37 cellular contexts compared by ENCODE assay signal in the genomic region with DNA sequence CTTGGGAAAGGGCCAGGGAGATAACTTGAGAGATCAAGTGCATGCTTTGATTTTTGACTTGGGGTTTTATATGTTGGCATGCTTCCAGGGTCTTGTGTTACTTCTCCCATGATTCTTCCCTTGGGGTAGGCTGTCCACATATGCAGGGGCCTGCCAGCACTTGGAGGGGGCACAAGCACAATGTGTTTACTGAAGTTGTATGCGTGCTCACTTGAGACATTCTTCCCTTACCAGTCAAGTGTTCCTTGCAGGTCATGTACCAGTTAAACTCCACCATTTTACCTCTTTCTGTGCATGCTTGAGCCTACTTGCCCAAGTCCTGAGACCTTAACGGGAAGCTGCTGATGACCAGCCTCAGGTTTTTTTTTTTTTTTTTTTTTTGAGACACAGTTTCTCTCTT.
"Had no signal": no experiment of that assay in that cellular context is flagged by ENCODE, and none has a peak within 500 bp of the region (broad histone marks: within the 10 kb centered on the region; RNA-seq: fewer than 3 reads in every experiment).

No MANE protein-coding gene starts in this region.

- ATAC-seq: activated naive CD4-positive, alpha-beta T cell treated with anti-CD3 and anti-CD28 coated beads, Interleukin-2, amount 50 U/mL, for 72 hours; activated naive CD8-positive, alpha-beta T cell treated with anti-CD3 and anti-CD28 coated beads, Interleukin-2, amount 50 U/mL, for 24 hours; activated T-cell treated with anti-CD3 and anti-CD28 coated beads, Interleukin-2, amount 50 U/mL, for 4 hours; activated T-cell treated with anti-CD3 and anti-CD28 coated beads, Interleukin-2, amount 50 U/mL, for 72 hours; activated T-helper 17 cell treated with anti-CD3 and anti-CD28 coated beads, Interleukin-2, amount 50 U/mL, for 72 hours; body of pancreas had no signal

- DNase-seq: activated effector memory CD4-positive, alpha-beta T cell treated with anti-CD3 and anti-CD28 coated beads, Interleukin-2, amount 50 U/mL, for 16 hours; activated effector memory CD4-positive, alpha-beta T cell treated with Interleukin-2 at 50 U/mL for 16 hours; activated gamma-delta T cell treated with Interleukin-2 at 50 U/mL for 16 hours; activated naive CD4-positive, alpha-beta T cell; activated naive CD4-positive, alpha-beta T cell treated with anti-CD3 and anti-CD28 coated beads for 36 hours; activated naive CD4-positive, alpha-beta T cell treated with anti-CD3 and anti-CD28 coated beads, Interleukin-2, amount 10 ng/mL, durations not matched to agents 7 days and 5 days; activated naive CD4-positive, alpha-beta T cell treated with anti-CD3 and anti-CD28 coated beads, Interleukin-2, amount 50 U/mL, for 16 hours; activated naive CD4-positive, alpha-beta T cell treated with Interleukin-2 at 50 U/mL for 16 hours; activated naive CD8-positive, alpha-beta T cell treated with anti-CD3 and anti-CD28 coated beads for 36 hours; activated naive CD8-positive, alpha-beta T cell treated with anti-CD3 and anti-CD28 coated beads, Interleukin-2, amount 10 ng/mL, durations not matched to agents 7 days and 5 days; activated naive CD8-positive, alpha-beta T cell treated with anti-CD3 and anti-CD28 coated beads, Interleukin-2, amount 50 U/mL, for 24 hours; activated T-cell treated with anti-CD3 and anti-CD28 coated beads, Interleukin-2, amount 50 U/mL, for 1 hour; activated T-cell treated with anti-CD3 and anti-CD28 coated beads, Interleukin-2, amount 50 U/mL, for 24 hours; activated T-cell treated with anti-CD3 and anti-CD28 coated beads, Interleukin-2, amount 50 U/mL, for 4 hours; activated T-cell treated with anti-CD3 and anti-CD28 coated beads, Interleukin-2, amount 50 U/mL, for 48 hours; activated T-cell treated with anti-CD3 and anti-CD28 coated beads, Interleukin-2, amount 50 U/mL, for 72 hours; adrenal gland; amniotic stem cell; amygdala; anterior cingulate cortex; aorta; body of pancreas; brain microvascular endothelial cell; caudate nucleus; central memory CD4-positive, alpha-beta T cell; cerebellar nuclear complex had no signal

- H3K4me1 Mint-ChIP-seq: activated naive CD4-positive, alpha-beta T cell treated with anti-CD3 and anti-CD28 coated beads, Interleukin-2, amount 10 ng/mL, durations not matched to agents 7 days and 5 days; activated naive CD4-positive, alpha-beta T cell treated with anti-CD3 and anti-CD28 coated beads, Interleukin-2, amount 50 U/mL, for 24 hours; activated naive CD8-positive, alpha-beta T cell treated with anti-CD3 and anti-CD28 coated beads for 36 hours; activated naive CD8-positive, alpha-beta T cell treated with anti-CD3 and anti-CD28 coated beads, Interleukin-2, amount 10 ng/mL, durations not matched to agents 7 days and 5 days; activated naive CD8-positive, alpha-beta T cell treated with anti-CD3 and anti-CD28 coated beads, Interleukin-2, amount 50 U/mL, for 24 hours; activated T-helper 17 cell treated with anti-CD3 and anti-CD28 coated beads, Interleukin-2, amount 50 U/mL, for 72 hours; central memory CD8-positive, alpha-beta T cell had no signal

- H3K9me3 ChIP-seq: adrenal gland, ascending aorta, body of pancreas, breast epithelium had no signal

- H3K4me3 ChIP-seq: adrenal gland, ascending aorta, body of pancreas, breast epithelium, cardiac muscle cell had no signal

- H3K27ac ChIP-seq: adrenal gland, ascending aorta, body of pancreas, brain microvascular endothelial cell, breast epithelium, cardiac muscle cell had no signal

- H3K27ac Mint-ChIP-seq: activated naive CD4-positive, alpha-beta T cell treated with anti-CD3 and anti-CD28 coated beads for 36 hours; activated naive CD4-positive, alpha-beta T cell treated with anti-CD3 and anti-CD28 coated beads, Interleukin-2, amount 10 ng/mL, durations not matched to agents 7 days and 5 days; activated naive CD4-positive, alpha-beta T cell treated with anti-CD3 and anti-CD28 coated beads, Interleukin-2, amount 50 U/mL, for 24 hours; activated naive CD4-positive, alpha-beta T cell treated with anti-CD3 and anti-CD28 coated beads, Interleukin-2, amount 50 U/mL, for 72 hours; activated naive CD8-positive, alpha-beta T cell; activated naive CD8-positive, alpha-beta T cell treated with anti-CD3 and anti-CD28 coated beads for 36 hours; activated naive CD8-positive, alpha-beta T cell treated with anti-CD3 and anti-CD28 coated beads, Interleukin-2, amount 10 ng/mL, durations not matched to agents 7 days and 5 days; activated naive CD8-positive, alpha-beta T cell treated with anti-CD3 and anti-CD28 coated beads, Interleukin-2, amount 50 U/mL, for 24 hours; activated T-cell treated with anti-CD3 and anti-CD28 coated beads, Interleukin-2, amount 50 U/mL, for 24 hours; activated T-cell treated with anti-CD3 and anti-CD28 coated beads, Interleukin-2, amount 50 U/mL, for 72 hours; activated T-helper 1 cell treated with anti-CD3 and anti-CD28 coated beads, Interleukin-12 subunit alpha, Interleukin-12 subunit beta, Interleukin-2, Interleukin-4 antibody, amounts not matched to agents 30 ng/mL and 10 ng/mL and 1 ng/mL, durations not matched to agents 14 hours and 24 hours and 36 hours; activated T-helper 17 cell treated with anti-CD3 and anti-CD28 coated beads, Interleukin-2, amount 50 U/mL, for 72 hours; activated T-helper 2 cell treated with anti-CD3 and anti-CD28 coated beads, Interferon-gamma antibody, Interleukin-2, Interleukin-4, amounts not matched to agents 10 μg/mL and 5 μg/mL and 100 μg/mL, durations not matched to agents 14 hours and 24 hours and 36 hours; brain had no signal

- H3K27me3 Mint-ChIP-seq: activated naive CD4-positive, alpha-beta T cell treated with anti-CD3 and anti-CD28 coated beads, Interleukin-2, amount 10 ng/mL, durations not matched to agents 7 days and 5 days; activated naive CD4-positive, alpha-beta T cell treated with anti-CD3 and anti-CD28 coated beads, Interleukin-2, amount 50 U/mL, for 24 hours; activated naive CD8-positive, alpha-beta T cell; activated naive CD8-positive, alpha-beta T cell treated with anti-CD3 and anti-CD28 coated beads for 36 hours; activated naive CD8-positive, alpha-beta T cell treated with anti-CD3 and anti-CD28 coated beads, Interleukin-2, amount 10 ng/mL, durations not matched to agents 7 days and 5 days; activated naive CD8-positive, alpha-beta T cell treated with anti-CD3 and anti-CD28 coated beads, Interleukin-2, amount 50 U/mL, for 24 hours; activated T-cell treated with anti-CD3 and anti-CD28 coated beads, Interleukin-2, amount 50 U/mL, for 24 hours; activated T-helper 17 cell treated with anti-CD3 and anti-CD28 coated beads, Interleukin-2, amount 50 U/mL, for 72 hours; brain; central memory CD8-positive, alpha-beta T cell had no signal

- H3K36me3 Mint-ChIP-seq: activated naive CD4-positive, alpha-beta T cell treated with anti-CD3 and anti-CD28 coated beads, Interleukin-2, amount 10 ng/mL, durations not matched to agents 7 days and 5 days; activated naive CD4-positive, alpha-beta T cell treated with anti-CD3 and anti-CD28 coated beads, Interleukin-2, amount 50 U/mL, for 24 hours; activated naive CD8-positive, alpha-beta T cell; activated naive CD8-positive, alpha-beta T cell treated with anti-CD3 and anti-CD28 coated beads for 36 hours; activated naive CD8-positive, alpha-beta T cell treated with anti-CD3 and anti-CD28 coated beads, Interleukin-2, amount 10 ng/mL, durations not matched to agents 7 days and 5 days; brain had no signal

- H3K4me1 ChIP-seq: adrenal gland, ascending aorta, body of pancreas, breast epithelium had no signal

- H3K27me3 ChIP-seq: adrenal gland, ascending aorta, body of pancreas, brain microvascular endothelial cell, breast epithelium, cardiac muscle cell had no signal

- H3K4me3 Mint-ChIP-seq: activated naive CD4-positive, alpha-beta T cell treated with anti-CD3 and anti-CD28 coated beads for 36 hours; activated naive CD4-positive, alpha-beta T cell treated with anti-CD3 and anti-CD28 coated beads, Interleukin-2, amount 10 ng/mL, durations not matched to agents 7 days and 5 days; activated naive CD4-positive, alpha-beta T cell treated with anti-CD3 and anti-CD28 coated beads, Interleukin-2, amount 50 U/mL, for 24 hours; activated naive CD8-positive, alpha-beta T cell; activated naive CD8-positive, alpha-beta T cell treated with anti-CD3 and anti-CD28 coated beads for 36 hours; activated naive CD8-positive, alpha-beta T cell treated with anti-CD3 and anti-CD28 coated beads, Interleukin-2, amount 10 ng/mL, durations not matched to agents 7 days and 5 days; activated naive CD8-positive, alpha-beta T cell treated with anti-CD3 and anti-CD28 coated beads, Interleukin-2, amount 50 U/mL, for 24 hours; activated T-cell treated with anti-CD3 and anti-CD28 coated beads, Interleukin-2, amount 50 U/mL, for 24 hours; activated T-cell treated with anti-CD3 and anti-CD28 coated beads, Interleukin-2, amount 50 U/mL, for 4 hours; activated T-cell treated with anti-CD3 and anti-CD28 coated beads, Interleukin-2, amount 50 U/mL, for 72 hours; activated T-helper 1 cell treated with anti-CD3 and anti-CD28 coated beads, Interleukin-12 subunit alpha, Interleukin-12 subunit beta, Interleukin-2, Interleukin-4 antibody, amounts not matched to agents 30 ng/mL and 10 ng/mL and 1 ng/mL, durations not matched to agents 14 hours and 24 hours and 36 hours; activated T-helper 17 cell treated with anti-CD3 and anti-CD28 coated beads, Interleukin-2, amount 50 U/mL, for 72 hours; brain; central memory CD8-positive, alpha-beta T cell had no signal

- H3K9me3 Mint-ChIP-seq: activated naive CD8-positive, alpha-beta T cell treated with anti-CD3 and anti-CD28 coated beads, Interleukin-2, amount 10 ng/mL, durations not matched to agents 7 days and 5 days had no signal

- H3K36me3 ChIP-seq: adrenal gland, ascending aorta, brain microvascular endothelial cell, breast epithelium, cardiac muscle cell had no signal
